8 cellular contexts compared by ENCODE assay signal in genomic region chr2:97662386-97662894, GRCh38. TPM values are rescaled to one million over a fixed set of nuclear protein-coding genes. Genes with fewer than 3 reads are reported as not detected.
DNase-seq lines count a peak whose midpoint lies in the region; ATAC-seq, FAIRE-seq and TF ChIP-seq lines count a peak whose summit lies in the region.

No MANE protein-coding gene starts in this region.

- peak; percentile 60 for FAIRE-seq in GM12891 (lab: Jason Lieb, UNC)

- CTCF ChIA-PET in PC-9 (lab: Charles Lee) = interaction anchor here (0.6 to 3.2 kb wide), 3 partner anchors 13 to 33 kb away, joined by 3 to 13 read pairs (median 5); partner anchors contain the start of gene COX5B

- intact Hi-C loops in PC-9 (cut with micrococcal nuclease; ENCODE audit: unreplicated experiment) (no loop called here), psoas muscle (cut with DNase I) (loop anchor here (1.0 to 10.0 kb wide), 3 partner anchors 16 to 68 kb away; partner anchors contain the start of gene COX5B (in 1 of the 2))

- H3K9me2 ChIP-seq in PC-9 (ENCODE audit: insufficient read depth) = no peaks in the 10 kb centered on the region

- peaks cover 29% of the 10 kb centered on the region for H3F3A ChIP-seq in PC-9 (ENCODE audit: insufficient read depth, low read depth)

- peaks cover 19% of the 10 kb centered on the region for H4K20me1 ChIP-seq in PC-9 (ENCODE audit: insufficient read depth)

- H3K79me2 ChIP-seq in PC-9 (ENCODE audit: low read depth) = peaks cover 29% of the 10 kb centered on the region

- POLR2A ChIA-PET in PC-9 (lab: Charles Lee; ENCODE audit: unreplicated experiment) = interaction anchor here (0.5 to 2.6 kb wide), 4 partner anchors 13 to 115 kb away, joined by 3 to 67 read pairs (median 6); partner anchors contain the start of gene COX5B

- peak overlapping the region; percentile 78 for H3K4me2 ChIP-seq in PC-9

- TF ChIP-seq CTCF in PC-9 (conservative IDR thresholded peaks at IDR 0.05) (no peak), psoas muscle (IDR thresholded peaks at IDR 0.05) (no peak)

- no TSS peak for BruUV-seq in PC-9 (replicated peaks; lab: Mats Ljungman, UMichigan)

- no peaks in the 10 kb centered on the region for H3K27me3 ChIP-seq in PC-9 (ENCODE audit: insufficient read depth, low read depth)
- no peaks in the 10 kb centered on the region for H3K27me3 ChIP-seq in esophagus (ENCODE audit: control insufficient read depth in 1 of 2, insufficient read depth in 2 of 2, low read length in 2 of 2)
- no peaks in the 10 kb centered on the region for H3K27me3 ChIP-seq in psoas muscle (ENCODE audit: insufficient read depth in 3 of 3, low read length in 2 of 3)

- H3K9me3 ChIP-seq in PC-9 (ENCODE audit: insufficient read depth, low read depth) = no peaks in the 10 kb centered on the region
- no peaks in the 10 kb centered on the region for H3K9me3 ChIP-seq in esophagus (ENCODE audit: control insufficient read depth in 2 of 2, insufficient read depth in 1 of 2, low read depth in 1 of 2, low read length in 1 of 2)
- no peaks in the 10 kb centered on the region for H3K9me3 ChIP-seq in psoas muscle

- DNase-seq in GM12891 (ENCODE audit: insufficient read length, low spot score) (no peak), PC-9 (peak in 1 of 2 experiments; percentile 31), psoas muscle (no peak), NCI-H1105 treated with DMSO at 0.1 percent for 48 hours (lab: John Stamatoyannopoulos, UW) (no peak), UCSD-AML1 (lab: John Stamatoyannopoulos, UW; ENCODE audit: unreplicated experiment) (no peak), SIG-M5 (lab: John Stamatoyannopoulos, UW) (no peak)

- ATAC-seq in psoas muscle (no peak), GM18909 (IDR thresholded peaks at IDR 0.05; ENCODE audit: poor library complexity, unreplicated experiment) (no peak)

- peak overlapping the region; percentile 75 for H3K4me3 ChIP-seq in PC-9
- H3K4me3 ChIP-seq in esophagus (ENCODE audit: low read depth in 1 of 2, low read length in 2 of 2) = peak overlapping the region in 1 of 2 donors; percentile 67
- H3K4me3 ChIP-seq in psoas muscle = peak overlapping the region; percentile 84

- H3K27ac ChIP-seq in PC-9 (peak overlapping the region; percentile 77), esophagus (ENCODE audit: low read depth in 2 of 2, low read length in 1 of 2) (peak overlapping the region; percentile 97 to 98), psoas muscle (peak overlapping the region; percentile 98)

- H3K4me1 ChIP-seq in PC-9 (replicated peaks; ENCODE audit: insufficient read depth) (peaks cover 20% of the 10 kb centered on the region), esophagus (ENCODE audit: control insufficient read depth in 2 of 2, insufficient read depth in 2 of 2, low read length in 1 of 2) (peaks cover 6 to 12% of the 10 kb centered on the region in 2 donors), psoas muscle (peaks cover 24% of the 10 kb centered on the region)

- peaks cover 3% of the 10 kb centered on the region; the same call in 1 of the 2 replicates for H3K36me3 ChIP-seq in PC-9 (ENCODE audit: low read depth)
- H3K36me3 ChIP-seq in esophagus (ENCODE audit: control insufficient read depth in 2 of 2, insufficient read depth in 2 of 2, low read length in 1 of 2) = peaks cover 2 to 20% of the 10 kb centered on the region in 2 donors
- peaks cover 10 to 29% of the 10 kb centered on the region in 2 donors for H3K36me3 ChIP-seq in psoas muscle (ENCODE audit: insufficient read depth in 1 of 2, low read depth in 1 of 2)

- 0 out of 2 replicates have a peak, but pooled peaks have one; percentile 14 for TF ChIP-seq POLR2A in GM12891 (IDR thresholded peaks at IDR 0.05; ENCODE audit: low read depth, low read length)

- peak overlapping the region; percentile 72; the same call in 1 of the 2 replicates for H2AFZ ChIP-seq in PC-9

- WGBS in esophagus, 2 donors = 34 to 37% methylated on average over 12 of the region's 12 CpGs
- WGBS in psoas muscle, 3 donors = 30 to 35% (median 33%) methylated on average over 12 of the region's 12 CpGs

TF ChIP-seq in GM12891, 5 proteins besides CTCF, POLR2A, EP300 and RAD21:
- TF ChIP-seq POU2F2 (IDR thresholded peaks at IDR 0.05; ENCODE audit: low read depth, low read length) (no peak), SPI1 (IDR thresholded peaks at IDR 0.05; ENCODE audit: low read depth, low read length) (0 out of 2 replicates have a peak, but pooled peaks have one; percentile 16)

RNA-seq across cellular contexts. Expression of gene ACTR1B, which starts 1.4 kb away (rescaled TPM):
- 52.0 TPM for polyA plus RNA-seq in GM12891 (2012; ENCODE audit: low read depth, missing spikeins)
- total RNA-seq in PC-9 (2021) = 49.9 and 83.5 TPM in 2 replicates
- 10 to 100 TPM; 39.2 to 40.9 TPM for polyA plus RNA-seq in esophagus
- total RNA-seq in psoas muscle = 10 to 100 TPM; 46.1 to 65.4 (median 55.5) TPM
- 10 to 100 TPM; 38.3 to 50.9 (median 47.6) TPM for polyA plus RNA-seq in psoas muscle

RNA-seq across cellular contexts. Expression of gene C2orf92, which starts 7.1 kb away (rescaled TPM):
- polyA plus RNA-seq in GM12891 (2012; ENCODE audit: low read depth, missing spikeins) = 5.0 TPM
- total RNA-seq in PC-9 (2021) (11.2 and 14.0 TPM in 2 replicates), psoas muscle (1 to 10 TPM; 1.4 to 3.6 (median 2.0) TPM)
- polyA plus RNA-seq in esophagus (10 to 100 TPM in 1 of 2 donors, 1 to 10 TPM in 1; 1.8 to 14.3 TPM), psoas muscle (1 to 10 TPM in 1 of 3 donors, under 1 TPM in 2; 0.89 to 3.2 (median 0.98) TPM)

RNA-seq across cellular contexts. Expression of gene COX5B, which starts 16.6 kb away (rescaled TPM):
- 373 TPM for polyA plus RNA-seq in GM12891 (2012; ENCODE audit: low read depth, missing spikeins)
- 310 and 345 TPM in 2 replicates for total RNA-seq in PC-9 (2021)
- polyA plus RNA-seq in esophagus = 100 to 1,000 TPM; 442 to 656 TPM
- total RNA-seq in psoas muscle = 100 to 1,000 TPM; 635 to 891 (median 731) TPM
- 1,000 to 10,000 TPM in 2 of 3 donors, 100 to 1,000 TPM in 1; 795 to 1,354 (median 1,064) TPM for polyA plus RNA-seq in psoas muscle

RNA-seq across cellular contexts. Expression of gene ZAP70, which starts 50.9 kb away (rescaled TPM):
- polyA plus RNA-seq in GM12891 (2012; ENCODE audit: low read depth, missing spikeins) = 21.2 TPM
- not detected in 2 replicates for total RNA-seq in PC-9 (2021)
- polyA plus RNA-seq in esophagus = 1 to 10 TPM; 3.9 to 5.0 TPM
- total RNA-seq in psoas muscle = 1 to 10 TPM in 1 of 4 donors, under 1 TPM in 3; 0.48 to 1.2 (median 0.84) TPM
- under 1 TPM; 0.40 to 0.94 (median 0.42) TPM for polyA plus RNA-seq in psoas muscle
